ENCODE assay signal across 7 cellular contexts in the genomic region with DNA sequence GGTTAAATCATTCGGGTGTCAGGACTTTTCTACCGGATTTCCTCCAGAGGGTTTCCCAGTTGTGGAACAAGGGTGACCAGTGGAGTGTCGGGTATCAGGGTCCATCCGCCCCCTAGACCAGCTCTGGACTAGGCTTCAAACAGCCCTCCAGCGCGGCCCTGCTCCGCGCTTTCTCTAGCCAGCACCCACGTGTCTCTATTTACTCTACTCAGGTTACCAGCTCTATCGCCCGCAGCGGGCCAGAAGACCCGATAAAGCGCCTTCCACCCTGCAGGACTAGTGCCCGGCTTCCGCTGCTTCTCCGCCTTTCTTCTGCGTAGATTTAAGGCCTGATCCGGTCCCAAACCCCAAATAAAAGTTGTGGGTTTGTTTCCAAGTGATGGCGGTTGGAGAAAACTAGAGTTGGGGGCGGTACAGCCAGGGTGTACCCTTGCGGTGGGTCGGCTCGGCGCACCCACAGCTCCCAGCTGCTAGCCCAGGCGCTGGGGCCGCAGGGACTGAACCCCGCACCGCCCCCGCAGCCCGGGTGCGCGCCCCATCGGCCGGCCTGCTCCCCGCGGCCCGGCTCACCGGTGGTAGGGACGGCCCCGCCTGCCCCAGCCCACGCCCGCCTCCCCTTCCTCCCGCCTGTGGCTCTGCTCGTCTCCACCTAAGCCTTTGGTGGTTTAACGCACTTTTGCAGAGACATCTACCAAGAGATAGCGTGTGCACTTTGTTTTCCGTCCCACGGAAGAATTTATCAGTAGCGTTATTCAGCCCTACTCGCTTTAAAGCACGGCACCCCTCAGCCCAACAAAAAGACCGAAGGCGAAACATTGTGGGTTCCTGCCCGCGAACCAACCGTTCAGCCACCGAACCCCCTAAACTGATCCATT. TPM values are rescaled to one million over a fixed set of nuclear protein-coding genes. Genes with fewer than 3 reads are reported as not detected.
A peak's percentile ranks its signal among the peaks of the same experiment; 100 is the strongest.
DNase-seq lines count a peak whose midpoint lies in the region; ATAC-seq and TF ChIP-seq lines count a peak whose summit lies in the region.

No MANE protein-coding gene starts in this region.

- peak overlapping the region; percentile 77 for H3K4me3 ChIP-seq in osteoblast (ENCODE audit: insufficient read depth, low read length)

- H2AFZ ChIP-seq in osteoblast (ENCODE audit: low read length) = peak overlapping the region; percentile 78

- H3K4me1 ChIP-seq in osteoblast (ENCODE audit: insufficient read depth, low read length) = peaks cover 17% of the 10 kb centered on the region

- H3K4me2 ChIP-seq in osteoblast (ENCODE audit: insufficient read depth, low read length) = peak overlapping the region; percentile 96

- H3K9me3 ChIP-seq in osteoblast (ENCODE audit: low read depth, low read length) = no peaks in the 10 kb centered on the region

- TF ChIP-seq CTCF in osteoblast (IDR thresholded peaks at IDR 0.05; ENCODE audit: extremely low read depth, low read depth, low read length) = no peak

- DNase-seq in NCI-H1105 treated with DMSO at 0.1 percent for 48 hours (lab: John Stamatoyannopoulos, UW) (peak; percentile 54), erythroblast (lab: John Stamatoyannopoulos, UW) (peak; percentile 39 to 50), osteoblast (ENCODE audit: insufficient read length, low spot score, missing footprints) (peak; percentile 87), NCI-H226 (no peak), CD1c-positive myeloid dendritic cell (ENCODE audit: extremely low spot score) (no peak)
- DNase-seq in activated CD4-positive, alpha-beta T cell treated with anti-CD3 and anti-CD28 coated beads, Interleukin-2, amount 50 U/mL, for 1 hour = peak; percentile 50

- no peaks in the 10 kb centered on the region for H4K20me1 ChIP-seq in osteoblast (ENCODE audit: insufficient read depth, low read length)

- peaks cover 67% of the 10 kb centered on the region for H3K27me3 ChIP-seq in osteoblast (ENCODE audit: insufficient read depth, low read length)

- no peaks in the 10 kb centered on the region for H3K36me3 ChIP-seq in osteoblast (ENCODE audit: insufficient read depth, low read length)

- no peaks in the 10 kb centered on the region for H3K79me2 ChIP-seq in osteoblast (ENCODE audit: insufficient read depth, low read length)

- no peak overlapping the region for H3K27ac ChIP-seq in osteoblast (ENCODE audit: low read depth, low read length)

- no peak for TF ChIP-seq POLR2A in erythroblast (IDR thresholded peaks at IDR 0.05; ENCODE audit: low read length)

- ATAC-seq in GM19372 (IDR thresholded peaks at IDR 0.05; ENCODE audit: low read depth, unreplicated experiment) = peak; percentile 36

RNA-seq across cellular contexts. Expression of a gene that starts 2.1 kb away (rescaled TPM):
- 5.8 and 7.7 TPM in 2 replicates for total RNA-seq in osteoblast

Comparison
In these comparisons a context has a peak if more than half of its experiments do, and no peak if none do; other contexts are left out.
1. DNase-seq: peak in NCI-H1105 treated with DMSO at 0.1 percent for 48 hours (single experiment), activated CD4-positive, alpha-beta T cell treated with anti-CD3 and anti-CD28 coated beads, Interleukin-2, amount 50 U/mL, for 1 hour (single experiment), erythroblast (2 of 2) and osteoblast (single experiment); none in NCI-H226 (single experiment) and CD1c-positive myeloid dendritic cell (single experiment).